ENCODE assay signal across 15 cellular contexts in the genomic region with DNA sequence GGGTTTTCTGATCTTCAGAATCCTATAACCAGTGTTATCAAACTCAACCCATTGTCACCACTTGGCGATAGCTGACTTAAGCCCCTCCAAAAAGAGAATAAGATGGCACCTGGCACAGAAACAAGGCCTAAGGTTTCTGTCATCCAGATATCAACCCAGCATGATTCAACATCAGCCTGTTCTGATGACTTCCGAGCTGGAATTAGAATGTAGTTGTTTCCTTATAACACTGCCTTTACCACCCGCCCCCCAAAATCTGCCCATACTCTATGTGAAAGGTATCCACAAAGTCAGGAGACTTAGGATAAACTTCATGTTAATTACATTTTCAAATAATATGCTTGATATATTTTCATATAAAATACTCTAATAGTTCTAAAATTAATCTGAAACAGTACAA. TPM values are rescaled to one million over a fixed set of nuclear protein-coding genes. Genes with fewer than 3 reads are reported as not detected.
A peak's percentile ranks its signal among the peaks of the same experiment; 100 is the strongest.
DNase-seq lines count a peak whose midpoint lies in the region; ATAC-seq and TF ChIP-seq lines count a peak whose summit lies in the region.
"Had no signal": no experiment of that assay in that cellular context is flagged by ENCODE, and none has a peak within 500 bp of the region (broad histone marks: within the 10 kb centered on the region; RNA-seq: fewer than 3 reads in every experiment).

No MANE protein-coding gene starts in this region.

- H3K27ac ChIP-seq in skeletal muscle tissue (ENCODE audit: low read depth, low read length) = peak overlapping the region; percentile 99

- no peaks in the 10 kb centered on the region for H3K27me3 Mint-ChIP-seq in activated T-helper 17 cell treated with anti-CD3 and anti-CD28 coated beads, Interleukin-2, amount 50 U/mL, for 72 hours
- peaks cover 45% of the 10 kb centered on the region for H3K27me3 Mint-ChIP-seq in nephron progenitor cell (ENCODE audit: low read depth, poor library complexity)
- H3K27me3 Mint-ChIP-seq: IgD-negative memory B cell had no signal

- H3K9me3 ChIP-seq in skeletal muscle tissue (ENCODE audit: control insufficient read depth in 3 of 3, low read length in 3 of 3) = no peaks in the 10 kb centered on the region

- H3K4me1 ChIP-seq in skeletal muscle tissue (ENCODE audit: control insufficient read depth in 3 of 3, insufficient read depth in 3 of 3, low read length in 3 of 3) = peaks cover 41 to 61% (median 60%) of the 10 kb centered on the region in 3 donors

- no peak for ATAC-seq in activated T-helper 17 cell treated with anti-CD3 and anti-CD28 coated beads, Interleukin-2, amount 50 U/mL, for 72 hours (replicated peaks)
- ATAC-seq in esophagus mucosa (no peak), GM18861 (IDR thresholded peaks at IDR 0.05; ENCODE audit: unreplicated experiment) (no peak), HG02852 (IDR thresholded peaks at IDR 0.05; ENCODE audit: unreplicated experiment) (no peak)

- DNase-seq in EH (ENCODE audit: low read depth) (peak; percentile 55), fibroblast of the aortic adventitia (ENCODE audit: low read depth) (peak; percentile 51), nephron progenitor cell (no peak)
- DNase-seq: activated CD8-positive, alpha-beta memory T cell treated with anti-CD3 and anti-CD28 coated beads for 24 hours; amygdala; effector memory CD4-positive, alpha-beta T cell; NCI-H1694; T-helper 9 cell had no signal

- peak overlapping the region; percentile 34 to 100 (median 100) for H3K9ac ChIP-seq in skeletal muscle tissue (ENCODE audit: low read depth in 1 of 3, low read length in 3 of 3)

- H3K4me1 Mint-ChIP-seq in activated T-helper 17 cell treated with anti-CD3 and anti-CD28 coated beads, Interleukin-2, amount 50 U/mL, for 72 hours = peaks cover 45% of the 10 kb centered on the region
- H3K4me1 Mint-ChIP-seq in nephron progenitor cell = peaks cover 67% of the 10 kb centered on the region

- TF ChIP-seq CTCF in fibroblast of the aortic adventitia (IDR thresholded peaks at IDR 0.05; ENCODE audit: insufficient read depth, low read length) (no peak), nephron progenitor cell (IDR thresholded peaks at IDR 0.05) (no peak)

- H3K36me3 Mint-ChIP-seq in activated T-helper 17 cell treated with anti-CD3 and anti-CD28 coated beads, Interleukin-2, amount 50 U/mL, for 72 hours (ENCODE audit: low read depth) = peaks cover 67% of the 10 kb centered on the region
- no peaks in the 10 kb centered on the region for H3K36me3 Mint-ChIP-seq in nephron progenitor cell (ENCODE audit: low read depth)
- H3K36me3 Mint-ChIP-seq: IgD-negative memory B cell had no signal

- no peak overlapping the region for H3K27ac Mint-ChIP-seq in activated T-helper 17 cell treated with anti-CD3 and anti-CD28 coated beads, Interleukin-2, amount 50 U/mL, for 72 hours
- no peak overlapping the region for H3K27ac Mint-ChIP-seq in nephron progenitor cell

- peak overlapping the region; percentile 97 for H3K4me3 Mint-ChIP-seq in activated T-helper 17 cell treated with anti-CD3 and anti-CD28 coated beads, Interleukin-2, amount 50 U/mL, for 72 hours
- H3K4me3 Mint-ChIP-seq in nephron progenitor cell = no peak overlapping the region

- peaks cover 0 to 7% (median 2%) of the 10 kb centered on the region in 3 donors for H3K36me3 ChIP-seq in skeletal muscle tissue (ENCODE audit: control insufficient read depth in 3 of 3, insufficient read depth in 3 of 3, low read length in 3 of 3)

- no peaks in the 10 kb centered on the region for H3K9me3 Mint-ChIP-seq in activated T-helper 17 cell treated with anti-CD3 and anti-CD28 coated beads, Interleukin-2, amount 50 U/mL, for 72 hours
- no peaks in the 10 kb centered on the region for H3K9me3 Mint-ChIP-seq in nephron progenitor cell
- H3K9me3 Mint-ChIP-seq: IgD-negative memory B cell had no signal

- no peaks in the 10 kb centered on the region for H3K27me3 ChIP-seq in skeletal muscle tissue (ENCODE audit: control insufficient read depth in 3 of 3, insufficient read depth in 3 of 3, low read length in 3 of 3)

- H3K4me3 ChIP-seq in fibroblast of the aortic adventitia (ENCODE audit: low read depth, low read length) (peak overlapping the region; percentile 95), skeletal muscle tissue (ENCODE audit: low read length in 3 of 3) (peak overlapping the region in 2 of 3 donors; percentile 38 to 57)
- H3K4me3 ChIP-seq: lung had no signal

RNA-seq across cellular contexts. Expression of a gene that starts 5.2 kb away (rescaled TPM):
- 10 to 100 TPM in 1 of 2 donors, 1 to 10 TPM in 1; 9.1 to 19.0 TPM for total RNA-seq in activated T-helper 17 cell treated with anti-CD3 and anti-CD28 coated beads, Interleukin-2, amount 50 U/mL, for 72 hours
- total RNA-seq in fibroblast of the aortic adventitia (ENCODE audit: low replicate concordance) (30.4 and 30.8 TPM in 2 replicates), skeletal muscle tissue (2.6 TPM), esophagus mucosa (6.1 TPM)
